Comparison of ENCODE assay signal across 16 cellular contexts in genomic region chr6:147621280-147621679, GRCh38.
DNase-seq lines count a peak whose midpoint lies in the region; ATAC-seq, FAIRE-seq and TF ChIP-seq lines count a peak whose summit lies in the region.
"Had no signal": no experiment of that assay in that cellular context is flagged by ENCODE, and none has a peak within 500 bp of the region (broad histone marks: within the 10 kb centered on the region; RNA-seq: fewer than 3 reads in every experiment).

No MANE protein-coding gene starts in this region.

- no peak overlapping the region for H3K27ac Mint-ChIP-seq in astrocyte (ENCODE audit: unreplicated experiment)
- H3K27ac Mint-ChIP-seq: activated naive CD4-positive, alpha-beta T cell treated with anti-CD3 and anti-CD28 coated beads, Interleukin-2, amount 50 U/mL, for 24 hours; stimulated activated naive B cell treated with anti-CD40 and anti-IgM and Interleukin-4, amounts not matched to agents 10 μg/mL and 1 μg/mL and 100 μg/mL, for 72 hours had no signal

- intact Hi-C loops in left cardiac atrium (cut with DNase I) = no loop called here
- intact Hi-C loops in Right ventricle myocardium superior (cut with DNase I) = no loop called here
- intact Hi-C loops in aorta (cut with DNase I) = no loop called here

- no peaks in the 10 kb centered on the region for H3K4me1 Mint-ChIP-seq in astrocyte (ENCODE audit: low read depth, unreplicated experiment)
- H3K4me1 Mint-ChIP-seq: activated naive CD4-positive, alpha-beta T cell treated with anti-CD3 and anti-CD28 coated beads, Interleukin-2, amount 50 U/mL, for 24 hours; stimulated activated naive B cell treated with anti-CD40 and anti-IgM and Interleukin-4, amounts not matched to agents 10 μg/mL and 1 μg/mL and 100 μg/mL, for 72 hours had no signal

- no peak for FAIRE-seq in astrocyte (lab: Jason Lieb, UNC)
- FAIRE-seq: A204.1 had no signal

- no peak overlapping the region for H3K4me2 ChIP-seq in astrocyte (ENCODE audit: low read length)
- H3K4me2 ChIP-seq in hepatocyte = no peak overlapping the region

- no peaks in the 10 kb centered on the region for H3K9me2 ChIP-seq in hepatocyte (replicated peaks; ENCODE audit: insufficient read depth)

- TF ChIP-seq CTCF in astrocyte (IDR thresholded peaks at IDR 0.05; ENCODE audit: insufficient read depth, low read depth, low read length) (no peak), hepatocyte (IDR thresholded peaks at IDR 0.05; ENCODE audit: poor library complexity) (no peak)

- no peak overlapping the region for H3K4me3 ChIP-seq in astrocyte (ENCODE audit: insufficient read depth, low read depth, low read length)
- H3K4me3 ChIP-seq in hepatocyte = no peak overlapping the region
- no peak overlapping the region for H3K4me3 ChIP-seq in aorta (ENCODE audit: low read length in 2 of 2)
- H3K4me3 ChIP-seq: spleen had no signal

- no peaks in the 10 kb centered on the region for H3K79me2 ChIP-seq in astrocyte (ENCODE audit: insufficient read depth, low read length)
- H3K79me2 ChIP-seq in hepatocyte = no peaks in the 10 kb centered on the region

- H3K4me1 ChIP-seq in astrocyte (ENCODE audit: insufficient read depth, low read length) = no peaks in the 10 kb centered on the region
- H3K4me1 ChIP-seq in hepatocyte (ENCODE audit: insufficient read depth) = no peaks in the 10 kb centered on the region
- no peaks in the 10 kb centered on the region for H3K4me1 ChIP-seq in aorta (ENCODE audit: control insufficient read depth in 1 of 2, insufficient read depth in 2 of 2, low read length in 2 of 2)
- H3K4me1 ChIP-seq: spleen had no signal

- peak; percentile 27 for DNase-seq in left cardiac atrium
- DNase-seq in Right ventricle myocardium superior = no peak
- DNase-seq in astrocyte (ENCODE audit: low read depth) = peak; percentile 85
- peak; percentile 35 for DNase-seq in hepatocyte (ENCODE audit: low spot score)
- DNase-seq in aorta = no peak
- no peak for DNase-seq in NCI-H146 (lab: John Stamatoyannopoulos, UW)
- DNase-seq: activated CD4-positive, alpha-beta T cell treated with anti-CD3 and anti-CD28 coated beads, Interleukin-2, amount 50 U/mL, for 1 hour; NCI-H1694 treated with DMSO at 0.1 percent for 48 hours; NCI-H524; spleen; stimulated activated naive B cell treated with anti-CD40 and anti-IgM and Interleukin-4, amounts not matched to agents 10 μg/mL and 1 μg/mL and 100 μg/mL, for 72 hours; trophoblast cell had no signal

- H3K36me3 ChIP-seq in astrocyte (ENCODE audit: insufficient read depth, low read length) = no peaks in the 10 kb centered on the region
- H3K36me3 ChIP-seq in hepatocyte (replicated peaks; ENCODE audit: insufficient read depth, low read depth) = no peaks in the 10 kb centered on the region
- H3K36me3 ChIP-seq in aorta (ENCODE audit: control insufficient read depth in 1 of 2, insufficient read depth in 2 of 2, low read length in 1 of 2) = no peaks in the 10 kb centered on the region
- H3K36me3 ChIP-seq: spleen had no signal

- H3K27me3 Mint-ChIP-seq in astrocyte (ENCODE audit: low read depth, unreplicated experiment) = no peaks in the 10 kb centered on the region
- H3K27me3 Mint-ChIP-seq: activated naive CD4-positive, alpha-beta T cell treated with anti-CD3 and anti-CD28 coated beads, Interleukin-2, amount 50 U/mL, for 24 hours; stimulated activated naive B cell treated with anti-CD40 and anti-IgM and Interleukin-4, amounts not matched to agents 10 μg/mL and 1 μg/mL and 100 μg/mL, for 72 hours had no signal

- ATAC-seq in left cardiac atrium = peak; percentile 76 to 96
- ATAC-seq in Right ventricle myocardium superior (ENCODE audit: poor library complexity) = no peak
- ATAC-seq in aorta (ENCODE audit: low FRiP score) = peak; percentile 43
- no peak for ATAC-seq in GM19395 (IDR thresholded peaks at IDR 0.05; ENCODE audit: unreplicated experiment)
- no peak for ATAC-seq in activated CD4-positive, CD25-positive, alpha-beta regulatory T cell treated with anti-CD3 and anti-CD28 coated beads, Interleukin-2, amount 50 U/mL, for 24 hours
- ATAC-seq: stimulated activated naive B cell treated with anti-CD40 and anti-IgM and Interleukin-4, amounts not matched to agents 10 μg/mL and 1 μg/mL and 100 μg/mL, for 72 hours had no signal

- H4K20me1 ChIP-seq in astrocyte (ENCODE audit: insufficient read depth, low read length) (no peaks in the 10 kb centered on the region), hepatocyte (ENCODE audit: insufficient read depth, poor library complexity, severe bottlenecking) (no peaks in the 10 kb centered on the region)

- H3K9me3 ChIP-seq in astrocyte (ENCODE audit: insufficient read depth, low read depth, low read length) = no peaks in the 10 kb centered on the region
- no peaks in the 10 kb centered on the region for H3K9me3 ChIP-seq in hepatocyte (ENCODE audit: low read depth)
- peaks cover 2% of the 10 kb centered on the region for H3K9me3 ChIP-seq in aorta (ENCODE audit: control insufficient read depth, low read length)

- no peaks in the 10 kb centered on the region for H3K27me3 ChIP-seq in astrocyte (ENCODE audit: insufficient read depth, low read length)
- H3K27me3 ChIP-seq in hepatocyte = no peaks in the 10 kb centered on the region
- H3K27me3 ChIP-seq in aorta (ENCODE audit: control insufficient read depth in 1 of 2, insufficient read depth in 2 of 2, low read length in 1 of 2) = no peaks in the 10 kb centered on the region
- H3K27me3 ChIP-seq: spleen had no signal

- H3K36me3 Mint-ChIP-seq in astrocyte (ENCODE audit: low read depth, unreplicated experiment) = no peaks in the 10 kb centered on the region
- H3K36me3 Mint-ChIP-seq: activated naive CD4-positive, alpha-beta T cell treated with anti-CD3 and anti-CD28 coated beads, Interleukin-2, amount 50 U/mL, for 24 hours; stimulated activated naive B cell treated with anti-CD40 and anti-IgM and Interleukin-4, amounts not matched to agents 10 μg/mL and 1 μg/mL and 100 μg/mL, for 72 hours had no signal

- no peak overlapping the region for H2AFZ ChIP-seq in astrocyte (ENCODE audit: low read depth, low read length)
- H2AFZ ChIP-seq in hepatocyte = no peak overlapping the region

- no peaks in the 10 kb centered on the region for H3K9me3 Mint-ChIP-seq in astrocyte (ENCODE audit: unreplicated experiment)
- H3K9me3 Mint-ChIP-seq: activated naive CD4-positive, alpha-beta T cell treated with anti-CD3 and anti-CD28 coated beads, Interleukin-2, amount 50 U/mL, for 24 hours; stimulated activated naive B cell treated with anti-CD40 and anti-IgM and Interleukin-4, amounts not matched to agents 10 μg/mL and 1 μg/mL and 100 μg/mL, for 72 hours had no signal

- H3K27ac ChIP-seq in astrocyte (ENCODE audit: low read depth, low read length) = no peak overlapping the region
- H3K27ac ChIP-seq in hepatocyte = no peak overlapping the region
- no peak overlapping the region for H3K27ac ChIP-seq in aorta (ENCODE audit: low read depth in 1 of 2, low read length in 2 of 2)
- H3K27ac ChIP-seq: spleen had no signal

- WGBS in hepatocyte (ENCODE audit: low lambda C conversion rate, missing lambda C conversion rate) = 68% methylated on average over 2 of the region's 2 CpGs
- 56 to 60% methylated on average over 2 of the region's 2 CpGs for WGBS in aorta, 2 donors

- no peak overlapping the region for H3K4me3 Mint-ChIP-seq in astrocyte (ENCODE audit: unreplicated experiment)
- H3K4me3 Mint-ChIP-seq: activated naive CD4-positive, alpha-beta T cell treated with anti-CD3 and anti-CD28 coated beads, Interleukin-2, amount 50 U/mL, for 24 hours; stimulated activated naive B cell treated with anti-CD40 and anti-IgM and Interleukin-4, amounts not matched to agents 10 μg/mL and 1 μg/mL and 100 μg/mL, for 72 hours had no signal

- H3K9ac ChIP-seq in astrocyte (ENCODE audit: low read length) = no peak overlapping the region

Comparison
In these comparisons a context has a peak if more than half of its experiments do, and no peak if none do; other contexts are left out.
1. ATAC-seq: peak in left cardiac atrium (2 of 2) and aorta (single experiment); none in Right ventricle myocardium superior (single experiment), GM19395 (single experiment) and activated CD4-positive, CD25-positive, alpha-beta regulatory T cell treated with anti-CD3 and anti-CD28 coated beads, Interleukin-2, amount 50 U/mL, for 24 hours (0 of 2).
2. DNase-seq: peak in left cardiac atrium (single experiment), astrocyte (single experiment) and hepatocyte (single experiment); none in Right ventricle myocardium superior (single experiment), aorta (0 of 2) and NCI-H146 (single experiment).